ENCODE assay signal across 8 cellular contexts in the genomic region with DNA sequence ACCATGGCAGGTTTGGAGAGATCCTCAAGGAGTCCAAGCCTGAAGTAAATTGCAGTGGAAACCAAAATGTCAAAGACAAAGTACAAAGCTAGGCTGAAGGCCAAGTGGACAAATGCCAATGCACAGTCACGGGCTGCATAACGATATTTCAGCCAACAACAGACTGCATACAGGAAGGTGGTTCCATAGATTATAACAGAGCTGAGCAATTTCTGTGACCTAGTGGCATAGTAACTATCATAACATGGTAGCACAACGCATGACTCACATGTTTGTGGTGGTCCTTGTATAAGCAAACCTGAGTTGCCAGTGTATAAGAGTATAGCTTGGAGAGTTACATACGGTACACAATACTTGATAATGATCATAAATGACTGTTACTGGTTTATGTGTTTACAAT.
DNase-seq lines count a peak whose midpoint lies in the region; ATAC-seq, FAIRE-seq and TF ChIP-seq lines count a peak whose summit lies in the region.
"Not testable (repeated sequence)": the region's sequence is repeated elsewhere in the genome, so short reads cannot be mapped to it uniquely, and the experiment has no call there.

No MANE protein-coding gene starts in this region.

- H3K9me3 Mint-ChIP-seq in activated T-helper 17 cell treated with anti-CD3 and anti-CD28 coated beads, Interleukin-2, amount 50 U/mL, for 72 hours, result not testable (repeated sequence)

- not testable (repeated sequence) for TF ChIP-seq CTCF in AG04450 (IDR thresholded peaks at IDR 0.05; ENCODE audit: low read depth, low read length); bronchial epithelial cell (IDR thresholded peaks at IDR 0.05; ENCODE audit: insufficient read depth, low read length, severe bottlenecking); fibroblast of the aortic adventitia (IDR thresholded peaks at IDR 0.05; ENCODE audit: insufficient read depth, low read length)

- H3K4me1 Mint-ChIP-seq in activated T-helper 17 cell treated with anti-CD3 and anti-CD28 coated beads, Interleukin-2, amount 50 U/mL, for 72 hours, result not testable (repeated sequence)

- not testable (repeated sequence) for H3K27ac ChIP-seq in AG04450 (ENCODE audit: low read depth, low read length); small intestine (ENCODE audit: low read depth in 1 of 2, low read length in 1 of 2)

- H3K4me1 ChIP-seq in small intestine (ENCODE audit: control insufficient read depth in 2 of 2, insufficient read depth in 1 of 2, low read depth in 1 of 2, low read length in 1 of 2), result not testable (repeated sequence)

- CTCF ChIA-PET in AG04450 (lab: Charles Lee), result interaction anchor here (1.8 kb wide), 1 partner anchor 13 kb away, joined by 9 read pairs; no protein-coding TSS in a partner anchor

- H3K36me3 ChIP-seq in bronchial epithelial cell (ENCODE audit: control insufficient read depth, insufficient read depth, low read length); small intestine (ENCODE audit: control insufficient read depth in 2 of 2, insufficient read depth in 2 of 2, low read length in 2 of 2): not testable (repeated sequence)

- 11 to 35% (median 27%) methylated on average over 4 of the region's 4 CpGs for WGBS in small intestine, 3 donors

- H3K36me3 Mint-ChIP-seq in activated T-helper 17 cell treated with anti-CD3 and anti-CD28 coated beads, Interleukin-2, amount 50 U/mL, for 72 hours (ENCODE audit: low read depth), result not testable (repeated sequence)

- H3K9me3 ChIP-seq in AG04450 (ENCODE audit: control insufficient read depth, insufficient read depth, low read length); small intestine (ENCODE audit: control insufficient read depth, low read depth): not testable (repeated sequence)

- H3K27me3 ChIP-seq in AG04450 (ENCODE audit: control insufficient read depth, insufficient read depth, low read length); bronchial epithelial cell (ENCODE audit: control insufficient read depth, insufficient read depth, low read length); small intestine (ENCODE audit: control insufficient read depth in 2 of 2, insufficient read depth in 2 of 2, low read length in 2 of 2): not testable (repeated sequence)

- peak; percentile 53 for ATAC-seq in activated T-helper 17 cell treated with anti-CD3 and anti-CD28 coated beads, Interleukin-2, amount 50 U/mL, for 72 hours (replicated peaks)
- ATAC-seq in left lobe of liver, result peak; percentile 42

- POLR2A ChIA-PET in AG04450 (lab: Yijun Ruan, JAX), result not testable (repeated sequence)

- not testable (repeated sequence) for H3K27ac Mint-ChIP-seq in activated T-helper 17 cell treated with anti-CD3 and anti-CD28 coated beads, Interleukin-2, amount 50 U/mL, for 72 hours

- DNase-seq in AG04450 (ENCODE audit: low read depth, low spot score) (peak; percentile 20), HT1080 (ENCODE audit: low read depth) (peak; percentile 83), RPMI8226 (peak; percentile 56), bronchial epithelial cell (ENCODE audit: low read depth) (peak; percentile 66), fibroblast of the aortic adventitia (ENCODE audit: low read depth) (peak; percentile 58), small intestine (peak; percentile 43)
- not testable (repeated sequence) for DNase-seq in left lobe of liver (ENCODE audit: low spot score)

- not testable (repeated sequence) for H3K27me3 Mint-ChIP-seq in activated T-helper 17 cell treated with anti-CD3 and anti-CD28 coated beads, Interleukin-2, amount 50 U/mL, for 72 hours

- H3K4me3 Mint-ChIP-seq in activated T-helper 17 cell treated with anti-CD3 and anti-CD28 coated beads, Interleukin-2, amount 50 U/mL, for 72 hours, result not testable (repeated sequence)

- not testable (repeated sequence) for FAIRE-seq in bronchial epithelial cell (lab: Jason Lieb, UNC); small intestine (lab: Jason Lieb, UNC)

- H3K4me3 ChIP-seq in AG04450 (ENCODE audit: low read depth, low read length); bronchial epithelial cell (ENCODE audit: low read depth, low read length); fibroblast of the aortic adventitia (ENCODE audit: low read depth, low read length); small intestine (ENCODE audit: low read depth in 1 of 2, low read length in 2 of 2): not testable (repeated sequence)
